17 cellular contexts compared by ENCODE assay signal in the genomic region with DNA sequence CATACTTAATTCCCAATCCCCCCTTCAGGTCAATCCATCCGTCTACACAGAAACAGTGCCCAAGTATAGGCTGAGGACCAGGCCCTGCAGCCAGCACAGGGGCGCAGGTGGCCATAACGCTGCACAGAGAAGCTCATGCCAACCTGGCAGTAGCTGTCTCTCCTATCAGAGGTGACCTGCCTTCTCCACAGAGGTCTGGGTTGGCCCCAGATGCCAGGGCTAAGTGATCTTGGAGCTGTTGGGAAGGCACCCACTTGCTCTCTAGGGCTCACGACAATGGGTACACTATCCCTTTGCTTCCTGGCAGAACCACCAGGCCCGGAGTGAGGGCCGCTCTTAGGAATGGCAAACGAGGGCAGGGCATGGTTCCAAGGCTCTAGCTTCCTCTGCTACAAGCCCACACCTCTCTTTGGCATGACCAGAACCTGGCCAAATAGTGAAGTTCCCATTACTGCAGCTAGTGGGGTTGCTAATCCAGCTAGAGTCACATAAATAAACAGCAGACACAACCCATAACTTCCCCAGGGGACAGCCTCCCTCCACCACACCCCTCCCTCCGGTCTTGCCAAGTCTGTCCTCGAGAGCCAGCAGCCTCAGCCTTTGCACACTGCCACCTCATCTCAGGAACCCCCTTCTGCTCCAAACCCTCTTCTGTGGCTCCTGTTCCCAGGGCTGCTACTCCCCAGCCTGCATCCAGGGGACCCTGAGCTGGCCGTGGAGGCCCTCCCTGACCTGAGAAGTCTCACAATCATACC.
A peak's percentile ranks its signal among the peaks of the same experiment; 100 is the strongest.
DNase-seq lines count a peak whose midpoint lies in the region; ATAC-seq and TF ChIP-seq lines count a peak whose summit lies in the region.
"Had no signal": no experiment of that assay in that cellular context is flagged by ENCODE, and none has a peak within 500 bp of the region (broad histone marks: within the 10 kb centered on the region; RNA-seq: fewer than 3 reads in every experiment).

No MANE protein-coding gene starts in this region.

- no peak for ATAC-seq in HG03159 (IDR thresholded peaks at IDR 0.05; ENCODE audit: unreplicated experiment)
- ATAC-seq in GM19467 (IDR thresholded peaks at IDR 0.05; ENCODE audit: unreplicated experiment) = no peak
- ATAC-seq: activated T-helper 17 cell treated with anti-CD3 and anti-CD28 coated beads, Interleukin-2, amount 50 U/mL, for 72 hours; stimulated activated naive B cell treated with anti-CD40 and anti-IgM and Interleukin-4, amounts not matched to agents 10 μg/mL and 1 μg/mL and 100 μg/mL, for 72 hours had no signal

- 82 to 86% (median 84%) methylated on average over 6 to 10 of the region's 10 CpGs for WGBS in spleen, 5 donors

- TF ChIP-seq CTCF in spleen (IDR thresholded peaks at IDR 0.05 in 8 of 11, conservative IDR thresholded peaks at IDR 0.05 in 3 of 11) = no peak

- H3K9me3 ChIP-seq in spleen = no peaks in the 10 kb centered on the region

- no peak for TF ChIP-seq POLR2A in spleen (IDR thresholded peaks at IDR 0.05)

- no peak overlapping the region for H3K4me3 ChIP-seq in spleen
- H3K4me3 ChIP-seq: heart left ventricle had no signal

- no peak overlapping the region for H3K27ac ChIP-seq in spleen
- H3K27ac ChIP-seq: KMS-11 had no signal

- intact Hi-C loops in spleen (cut with DNase I; ENCODE audit: low total_unique reads) = no loop called here

- H3K27me3 ChIP-seq in spleen (replicated peaks in 1 of 7) = no peaks in the 10 kb centered on the region
- H3K27me3 ChIP-seq: heart left ventricle had no signal

- no peaks in the 10 kb centered on the region for H3K4me1 ChIP-seq in spleen

- DNase-seq in H4 (ENCODE audit: low spot score) (peak; percentile 28), fibroblast of the conjunctiva (ENCODE audit: low read depth) (peak; percentile 3), spleen (peak; percentile 56), HT-29 (ENCODE audit: low spot score) (no peak)
- peak; percentile 3 for DNase-seq in activated CD8-positive, alpha-beta memory T cell treated with anti-CD3 and anti-CD28 coated beads, Interleukin-2, amount 50 U/mL, for 4 hours
- DNase-seq: activated naive CD8-positive, alpha-beta T cell treated with anti-CD3 and anti-CD28 coated beads for 36 hours; DMS79; midbrain; MV-4-11; NCI-H748 treated with DMSO at 0.1 percent for 48 hours; stimulated activated CD4-positive, alpha-beta T cell treated with anti-CD3 and anti-CD28 coated beads, Interleukin-1b, Interleukin-23, amount 100 ng/mL, for 48 hours; stimulated activated naive B cell treated with anti-CD40 and anti-IgM and Interleukin-4, amounts not matched to agents 10 μg/mL and 1 μg/mL and 100 μg/mL, for 72 hours had no signal

- H3K36me3 ChIP-seq in spleen = no peaks in the 10 kb centered on the region
- H3K36me3 ChIP-seq: heart left ventricle had no signal
